ENCODE assay signal across 22 cellular contexts in genomic region chr1:53532912-53533311, GRCh38.
"Had no signal": no experiment of that assay in that cellular context is flagged by ENCODE, and none has a peak within 500 bp of the region (broad histone marks: within the 10 kb centered on the region; RNA-seq: fewer than 3 reads in every experiment).

No MANE protein-coding gene starts in this region.

- H3K27me3 Mint-ChIP-seq: stimulated activated naive CD8-positive, alpha-beta T cell treated with anti-CD3 and anti-CD28 coated beads, Interleukin-15, amount 100 ng/mL, for 72 hours had no signal

- H3K36me3 Mint-ChIP-seq: immature natural killer cell; naive thymus-derived CD4-positive, alpha-beta T cell had no signal

- H3K4me3 ChIP-seq: coronary artery, esophagus squamous epithelium, pancreas, right lobe of liver, thyroid gland, vagina had no signal

- ATAC-seq: effector memory CD8-positive, alpha-beta T cell; naive thymus-derived CD4-positive, alpha-beta T cell; pancreas; right lobe of liver; stimulated activated naive CD8-positive, alpha-beta T cell treated with anti-CD3 and anti-CD28 coated beads, Interleukin-15, amount 100 ng/mL, for 72 hours had no signal

- H3K9me3 Mint-ChIP-seq: effector memory CD8-positive, alpha-beta T cell; immature natural killer cell; nephron; stimulated activated naive CD8-positive, alpha-beta T cell treated with anti-CD3 and anti-CD28 coated beads, Interleukin-15, amount 100 ng/mL, for 72 hours had no signal

- H3K9me3 ChIP-seq: esophagus squamous epithelium, pancreas, right lobe of liver, thyroid gland, vagina had no signal

- H3K36me3 ChIP-seq: esophagus squamous epithelium, pancreas, right lobe of liver, thyroid gland, vagina had no signal

- DNase-seq: effector memory CD8-positive, alpha-beta T cell; erythroblast; esophagus squamous epithelium; hypothalamus; immature natural killer cell; mesenchymal stem cell; midbrain; naive thymus-derived CD4-positive, alpha-beta T cell; occipital lobe; pancreas; right lobe of liver; small intestine; stimulated activated CD4-positive, alpha-beta T cell treated with anti-CD3 and anti-CD28 coated beads, Interleukin-15, amount 100 ng/mL, for 24 hours; stimulated activated CD4-positive, alpha-beta T cell treated with anti-CD3 and anti-CD28 coated beads, Interleukin-2, amount 100 ng/mL, for 48 hours; stimulated activated CD8-positive, alpha-beta memory T cell treated with anti-CD3 and anti-CD28 coated beads, Interleukin-4, amount 100 ng/mL, for 48 hours; stimulated activated naive CD4-positive, alpha-beta T cell; stimulated activated naive CD8-positive, alpha-beta T cell treated with anti-CD3 and anti-CD28 coated beads, Interleukin-15, amount 100 ng/mL, for 72 hours; thyroid gland; trophoblast cell had no signal

- H3K4me3 Mint-ChIP-seq: effector memory CD8-positive, alpha-beta T cell; immature natural killer cell; naive thymus-derived CD4-positive, alpha-beta T cell; nephron; stimulated activated naive CD8-positive, alpha-beta T cell treated with anti-CD3 and anti-CD28 coated beads, Interleukin-15, amount 100 ng/mL, for 72 hours had no signal

- H3K27ac Mint-ChIP-seq: naive thymus-derived CD4-positive, alpha-beta T cell; nephron had no signal

- H3K27me3 ChIP-seq: pancreas, right lobe of liver, thyroid gland, vagina had no signal

- H3K4me1 ChIP-seq: pancreas, right lobe of liver had no signal

- H3K27ac ChIP-seq: coronary artery, esophagus squamous epithelium, pancreas, right lobe of liver, thyroid gland, vagina had no signal

- H3K4me1 Mint-ChIP-seq: immature natural killer cell; stimulated activated naive CD8-positive, alpha-beta T cell treated with anti-CD3 and anti-CD28 coated beads, Interleukin-15, amount 100 ng/mL, for 72 hours had no signal
